Comparison of ENCODE assay signal across 8 cellular contexts in genomic region chr7:120857558-120858298, GRCh38. TPM values are rescaled to one million over a fixed set of nuclear protein-coding genes. Genes with fewer than 3 reads are reported as not detected.
DNase-seq lines count a peak whose midpoint lies in the region; ATAC-seq and TF ChIP-seq lines count a peak whose summit lies in the region.

Gene TSPAN12 (minus strand): TSS chr7:120858144. CDS start chr7:120856763, 1,381 bp downstream.

- TF ChIP-seq CTCF in endothelial cell (IDR thresholded peaks at IDR 0.05; ENCODE audit: unreplicated experiment), result peak; percentile 57

- no peaks in the 10 kb centered on the region for H3K36me3 Mint-ChIP-seq in CD8-positive, alpha-beta memory T cell
- no peaks in the 10 kb centered on the region for H3K36me3 Mint-ChIP-seq in activated CD8-positive, alpha-beta memory T cell treated with anti-CD3 and anti-CD28 coated beads, Interleukin-2, amount 10 ng/mL, durations not matched to agents 7 days and 5 days
- peaks cover 11% of the 10 kb centered on the region for H3K36me3 Mint-ChIP-seq in endothelial cell (ENCODE audit: low read depth, unreplicated experiment)
- H3K36me3 Mint-ChIP-seq in stimulated activated memory B cell treated with anti-CD40 and anti-IgM and Interleukin-4, amounts not matched to agents 10 μg/mL and 1 μg/mL and 100 μg/mL, for 72 hours, result no peaks in the 10 kb centered on the region

- POLR2A ChIA-PET in CD8-positive, alpha-beta memory T cell (lab: Charles Lee), result no interaction called here

- CTCF ChIA-PET in CD8-positive, alpha-beta memory T cell (lab: Charles Lee), result no interaction called here
- CTCF ChIA-PET in activated CD8-positive, alpha-beta memory T cell treated with anti-CD3 and anti-CD28 coated beads, Interleukin-2, amount 10 ng/mL, durations not matched to agents 7 days and 5 days (lab: Charles Lee), result interaction anchor here (0.8 kb wide), 1 partner anchor 70 kb away, joined by 3 read pairs; no protein-coding TSS in a partner anchor

- DNase-seq in CD8-positive, alpha-beta memory T cell, result peak; percentile 9 to 48 (median 14)
- peak; percentile 88 to 94 for DNase-seq in NCI-H526 (lab: John Stamatoyannopoulos, UW)
- DNase-seq in activated CD8-positive, alpha-beta memory T cell treated with anti-CD3 and anti-CD28 coated beads, Interleukin-2, amount 10 ng/mL, durations not matched to agents 7 days and 5 days, result peak; percentile 56
- peak; percentile 87 for DNase-seq in endothelial cell (ENCODE audit: low spot score)
- DNase-seq in mesenteric fat pad (ENCODE audit: low spot score), result peak; percentile 93

- no peak within 1 kb of the TSS for H3K27ac ChIP-seq in CD8-positive, alpha-beta memory T cell (ENCODE audit: low read depth, low read length)

- H3K36me3 ChIP-seq in CD8-positive, alpha-beta memory T cell (ENCODE audit: insufficient read depth, low read length), result no peaks in the 10 kb centered on the region

- H3K4me3 ChIP-seq in CD8-positive, alpha-beta memory T cell (ENCODE audit: low read length), result peak within 1 kb of the TSS; percentile 45

- no peaks in the 10 kb centered on the region for H3K9me3 ChIP-seq in CD8-positive, alpha-beta memory T cell (ENCODE audit: low read length)

- H3K4me3 Mint-ChIP-seq in CD8-positive, alpha-beta memory T cell, result peak within 1 kb of the TSS; percentile 72 to 89 (median 81)
- H3K4me3 Mint-ChIP-seq in activated CD8-positive, alpha-beta memory T cell treated with anti-CD3 and anti-CD28 coated beads, Interleukin-2, amount 10 ng/mL, durations not matched to agents 7 days and 5 days, result peak within 1 kb of the TSS; percentile 63
- H3K4me3 Mint-ChIP-seq in endothelial cell (ENCODE audit: unreplicated experiment), result peak within 1 kb of the TSS; percentile 99
- peak within 1 kb of the TSS; percentile 85 for H3K4me3 Mint-ChIP-seq in stimulated activated memory B cell treated with anti-CD40 and anti-IgM and Interleukin-4, amounts not matched to agents 10 μg/mL and 1 μg/mL and 100 μg/mL, for 72 hours

- H3K27ac Mint-ChIP-seq in CD8-positive, alpha-beta memory T cell, result no peak within 1 kb of the TSS
- no peak within 1 kb of the TSS for H3K27ac Mint-ChIP-seq in activated CD8-positive, alpha-beta memory T cell treated with anti-CD3 and anti-CD28 coated beads, Interleukin-2, amount 10 ng/mL, durations not matched to agents 7 days and 5 days
- H3K27ac Mint-ChIP-seq in endothelial cell (ENCODE audit: unreplicated experiment), result peak within 1 kb of the TSS; percentile 85
- no peak within 1 kb of the TSS for H3K27ac Mint-ChIP-seq in stimulated activated memory B cell treated with anti-CD40 and anti-IgM and Interleukin-4, amounts not matched to agents 10 μg/mL and 1 μg/mL and 100 μg/mL, for 72 hours

- peaks cover 26% of the 10 kb centered on the region for H3K27me3 ChIP-seq in CD8-positive, alpha-beta memory T cell (ENCODE audit: insufficient read depth, low read length, poor library complexity, severe bottlenecking)

- H3K27me3 Mint-ChIP-seq in CD8-positive, alpha-beta memory T cell, result peaks cover 43 to 77% of the 10 kb centered on the region in 2 donors
- H3K27me3 Mint-ChIP-seq in activated CD8-positive, alpha-beta memory T cell treated with anti-CD3 and anti-CD28 coated beads, Interleukin-2, amount 10 ng/mL, durations not matched to agents 7 days and 5 days, result peaks cover 71% of the 10 kb centered on the region
- H3K27me3 Mint-ChIP-seq in endothelial cell (ENCODE audit: unreplicated experiment), result peaks cover 6% of the 10 kb centered on the region
- peaks cover 62% of the 10 kb centered on the region for H3K27me3 Mint-ChIP-seq in stimulated activated memory B cell treated with anti-CD40 and anti-IgM and Interleukin-4, amounts not matched to agents 10 μg/mL and 1 μg/mL and 100 μg/mL, for 72 hours

- no peaks in the 10 kb centered on the region for H3K4me1 ChIP-seq in CD8-positive, alpha-beta memory T cell (ENCODE audit: insufficient read depth, low read length)

- peaks cover 12 to 18% (median 13%) of the 10 kb centered on the region in 3 donors for H3K4me1 Mint-ChIP-seq in CD8-positive, alpha-beta memory T cell
- peaks cover 11% of the 10 kb centered on the region for H3K4me1 Mint-ChIP-seq in activated CD8-positive, alpha-beta memory T cell treated with anti-CD3 and anti-CD28 coated beads, Interleukin-2, amount 10 ng/mL, durations not matched to agents 7 days and 5 days
- H3K4me1 Mint-ChIP-seq in endothelial cell (ENCODE audit: unreplicated experiment), result peaks cover 20% of the 10 kb centered on the region
- H3K4me1 Mint-ChIP-seq in stimulated activated memory B cell treated with anti-CD40 and anti-IgM and Interleukin-4, amounts not matched to agents 10 μg/mL and 1 μg/mL and 100 μg/mL, for 72 hours, result peaks cover 15% of the 10 kb centered on the region

- H3K9me3 Mint-ChIP-seq in CD8-positive, alpha-beta memory T cell, result peaks cover 0 to 1% (median 0%) of the 10 kb centered on the region in 5 donors
- H3K9me3 Mint-ChIP-seq in activated CD8-positive, alpha-beta memory T cell treated with anti-CD3 and anti-CD28 coated beads, Interleukin-2, amount 10 ng/mL, durations not matched to agents 7 days and 5 days (ENCODE audit: low read depth), result no peaks in the 10 kb centered on the region
- no peaks in the 10 kb centered on the region for H3K9me3 Mint-ChIP-seq in endothelial cell (ENCODE audit: unreplicated experiment)
- no peaks in the 10 kb centered on the region for H3K9me3 Mint-ChIP-seq in stimulated activated memory B cell treated with anti-CD40 and anti-IgM and Interleukin-4, amounts not matched to agents 10 μg/mL and 1 μg/mL and 100 μg/mL, for 72 hours

- ATAC-seq in GM19397 (IDR thresholded peaks at IDR 0.05; ENCODE audit: unreplicated experiment) (peak; percentile 82), HG03460 (IDR thresholded peaks at IDR 0.05; ENCODE audit: unreplicated experiment) (peak; percentile 74)
- peak; percentile 97 for ATAC-seq in activated CD8-positive, alpha-beta memory T cell treated with anti-CD3 and anti-CD28 coated beads, Interleukin-2, amount 10 ng/mL, durations not matched to agents 7 days and 5 days
- ATAC-seq in stimulated activated memory B cell treated with anti-CD40 and anti-IgM and Interleukin-4, amounts not matched to agents 10 μg/mL and 1 μg/mL and 100 μg/mL, for 72 hours, result peak; percentile 84

RNA-seq across cellular contexts. Expression of gene TSPAN12, which starts in this region (rescaled TPM):
- total RNA-seq in CD8-positive, alpha-beta memory T cell, result not detected
- not detected for polyA plus RNA-seq in CD8-positive, alpha-beta memory T cell
- not detected for total RNA-seq in activated CD8-positive, alpha-beta memory T cell treated with anti-CD3 and anti-CD28 coated beads, Interleukin-2, amount 10 ng/mL, durations not matched to agents 7 days and 5 days
- 20.3 TPM for total RNA-seq in endothelial cell (ENCODE audit: unreplicated experiment)
- 7.2 TPM for total RNA-seq in mesenteric fat pad

Comparison
In these comparisons a context has a peak if more than half of its experiments do, and no peak if none do; other contexts are left out.
1. Peak in DNase-seq and H3K4me3 ChIP-seq in CD8-positive, alpha-beta memory T cell; RNA of the gene not detected or under 1 TPM.
2. Peak in DNase-seq and ATAC-seq in activated CD8-positive, alpha-beta memory T cell treated with anti-CD3 and anti-CD28 coated beads, Interleukin-2, amount 10 ng/mL, durations not matched to agents 7 days and 5 days; RNA of the gene not detected or under 1 TPM.
3. DNase-seq: peak in every context shown above with its lines; median percentile 93 in mesenteric fat pad; 91 in NCI-H526; 87 in endothelial cell; 56 in activated CD8-positive, alpha-beta memory T cell treated with anti-CD3 and anti-CD28 coated beads, Interleukin-2, amount 10 ng/mL, durations not matched to agents 7 days and 5 days; 14 in CD8-positive, alpha-beta memory T cell.